30 cellular contexts compared by ENCODE assay signal in the genomic region with DNA sequence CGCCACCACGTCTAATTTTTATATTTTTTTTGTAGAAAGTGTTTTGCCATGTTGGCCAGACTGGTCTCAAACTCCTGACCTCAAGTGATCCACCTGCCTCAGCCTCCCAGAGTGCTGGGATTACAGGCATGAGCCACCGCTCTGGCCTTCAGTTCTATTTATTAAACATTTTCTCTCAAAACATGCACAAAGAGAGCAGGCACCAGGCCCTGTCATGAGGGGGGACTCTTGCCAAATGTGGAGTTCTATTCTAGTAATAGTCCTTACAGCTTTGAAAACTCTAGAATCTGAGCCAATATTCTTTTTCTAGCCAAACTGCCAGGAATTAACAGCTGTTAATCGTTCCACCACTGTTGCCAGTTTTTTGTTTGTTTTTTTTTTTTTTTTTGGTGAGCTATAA.
DNase-seq lines count a peak whose midpoint lies in the region; ATAC-seq and TF ChIP-seq lines count a peak whose summit lies in the region.
"Had no signal": no experiment of that assay in that cellular context is flagged by ENCODE, and none has a peak within 500 bp of the region (broad histone marks: within the 10 kb centered on the region; RNA-seq: fewer than 3 reads in every experiment).

No MANE protein-coding gene starts in this region.

- TF ChIP-seq POLR2A in sigmoid colon (IDR thresholded peaks at IDR 0.05), result no peak

- peak; percentile 90 for ATAC-seq in left ventricle myocardium superior
- no peak for ATAC-seq in HG03342 (IDR thresholded peaks at IDR 0.05; ENCODE audit: unreplicated experiment)
- ATAC-seq: activated CD4-positive, alpha-beta T cell treated with anti-CD3 and anti-CD28 coated beads for 36 hours; activated naive CD8-positive, alpha-beta T cell treated with anti-CD3 and anti-CD28 coated beads, Interleukin-2, amount 50 U/mL, for 24 hours; foreskin keratinocyte; K562; left colon; upper lobe of right lung had no signal

- H3K9ac ChIP-seq in HUES64 (ENCODE audit: low read depth, low read length) (no peak overlapping the region), colonic mucosa (ENCODE audit: low read depth in 2 of 2, low read length in 2 of 2) (no peak overlapping the region)
- H3K9ac ChIP-seq: BLaER1 had no signal

- TF ChIP-seq CTCF in colonic mucosa (IDR thresholded peaks at IDR 0.05), result no peak
- TF ChIP-seq CTCF in sigmoid colon (IDR thresholded peaks at IDR 0.05), result no peak

- TF ChIP-seq EP300 in sigmoid colon (IDR thresholded peaks at IDR 0.05), result no peak

- intact Hi-C loops in colonic mucosa (cut with DNase I) (no loop called here), left ventricle myocardium superior (cut with micrococcal nuclease) (no loop called here), sigmoid colon (cut with DNase I) (no loop called here)

- DNase-seq in colonic mucosa (peak; percentile 22), left ventricle myocardium superior (peak; percentile 46), sigmoid colon (peak; percentile 80), NCI-H2107 (lab: John Stamatoyannopoulos, UW) (no peak), epidermal melanocyte (ENCODE audit: insufficient read length, low spot score) (no peak), T-helper 1 cell (no peak)
- DNase-seq: ACHN; activated CD4-positive, alpha-beta T cell treated with anti-CD3 and anti-CD28 coated beads for 36 hours; activated gamma-delta T cell treated with Interleukin-2 at 50 U/mL for 16 hours; activated naive CD8-positive, alpha-beta T cell treated with anti-CD3 and anti-CD28 coated beads, Interleukin-2, amount 50 U/mL, for 24 hours; activated T-cell treated with anti-CD3 and anti-CD28 coated beads, Interleukin-2, amount 50 U/mL, for 1 hour; effector CD4-positive, alpha-beta T cell; foreskin keratinocyte; GF-D8; H9; mesenchymal stem cell; naive B cell; NCI-H2081; NCI-H226; NCI-H748 treated with DMSO at 0.1 percent for 48 hours; T-helper 2 cell; upper lobe of right lung had no signal

- no peak overlapping the region for H3K4me3 ChIP-seq in HUES64 (ENCODE audit: low read length)
- no peak overlapping the region for H3K4me3 ChIP-seq in colonic mucosa
- H3K4me3 ChIP-seq in sigmoid colon, result no peak overlapping the region
- H3K4me3 ChIP-seq: BLaER1, K562, SK-N-MC, smooth muscle cell, upper lobe of right lung had no signal

- 89% methylated on average over 3 of the region's 4 CpGs for WGBS in HUES64
- WGBS in sigmoid colon, 2 donors, result 76 to 77% methylated on average over 4 of the region's 4 CpGs

- H3K36me3 ChIP-seq in HUES64 (ENCODE audit: insufficient read depth, low read length) (no peaks in the 10 kb centered on the region), colonic mucosa (no peaks in the 10 kb centered on the region), sigmoid colon (no peaks in the 10 kb centered on the region)
- H3K36me3 ChIP-seq: BLaER1, upper lobe of right lung had no signal

- H3K27me3 ChIP-seq in HUES64 (ENCODE audit: insufficient read depth, low read length), result no peaks in the 10 kb centered on the region
- H3K27me3 ChIP-seq in colonic mucosa, result no peaks in the 10 kb centered on the region
- no peaks in the 10 kb centered on the region for H3K27me3 ChIP-seq in sigmoid colon
- H3K27me3 ChIP-seq: BLaER1, foreskin keratinocyte, upper lobe of right lung had no signal

- H3K9me3 ChIP-seq in HUES64 (ENCODE audit: insufficient read depth, low read depth, low read length) (0 out of 2 replicates have a peak, but pooled peaks cover 10% of the 10 kb centered on the region), colonic mucosa (no peaks in the 10 kb centered on the region), sigmoid colon (no peaks in the 10 kb centered on the region)
- H3K9me3 ChIP-seq: BLaER1, upper lobe of right lung had no signal

- H3K4me1 ChIP-seq in HUES64 (ENCODE audit: insufficient read depth, low read length), result peaks cover 16% of the 10 kb centered on the region
- H3K4me1 ChIP-seq in colonic mucosa, result no peaks in the 10 kb centered on the region
- H3K4me1 ChIP-seq in sigmoid colon, result peaks cover 0 to 15% (median 8%) of the 10 kb centered on the region in 4 donors
- H3K4me1 ChIP-seq: BLaER1, foreskin keratinocyte had no signal

- H3K27ac ChIP-seq in HUES64 (ENCODE audit: low read depth, low read length) (peak overlapping the region; percentile 29; the same call in 1 of the 2 replicates), colonic mucosa (no peak overlapping the region), sigmoid colon (peak overlapping the region in 2 of 4 donors; percentile 18 to 46)
- H3K27ac ChIP-seq: BLaER1, epithelial cell of prostate, foreskin keratinocyte, SK-N-MC, upper lobe of right lung had no signal

Comparison
In these comparisons a context has a peak if more than half of its experiments do, and no peak if none do; other contexts are left out.
1. DNase-seq: peak in colonic mucosa (single experiment), left ventricle myocardium superior (single experiment) and sigmoid colon (single experiment); none in NCI-H2107 (single experiment), epidermal melanocyte (single experiment) and T-helper 1 cell (0 of 5).